In genomic region chr10:5573968-5574641, GRCh38 we compare ENCODE assay signal across 2 cellular contexts.
TF ChIP-seq lines count a peak whose summit lies in the region.

No MANE protein-coding gene starts in this region.

TF ChIP-seq in IMR-90, 13 proteins besides CTCF, POLR2A, EP300 and RAD21:
- TF ChIP-seq RCOR1 (IDR thresholded peaks at IDR 0.05; ENCODE audit: insufficient replicate concordance, low read length), result no peak
- TF ChIP-seq MXI1 (IDR thresholded peaks at IDR 0.05; ENCODE audit: borderline replicate concordance, low read depth, low read length), result no peak
- no peak for TF ChIP-seq MAFK (IDR thresholded peaks at IDR 0.05; ENCODE audit: low read depth, low read length)
- no peak for TF ChIP-seq ELK1 (IDR thresholded peaks at IDR 0.05; ENCODE audit: borderline replicate concordance, low read depth, low read length)
- TF ChIP-seq CHD1 (IDR thresholded peaks at IDR 0.05; ENCODE audit: low read depth, low read length), result no peak
- no peak for TF ChIP-seq SMC3 (IDR thresholded peaks at IDR 0.05; ENCODE audit: low read depth, low read length)
- no peak for TF ChIP-seq RFX5 (IDR thresholded peaks at IDR 0.05; ENCODE audit: low read depth, low read length)
- TF ChIP-seq BHLHE40 (IDR thresholded peaks at IDR 0.05; ENCODE audit: low read depth, low read length), result no peak
- TF ChIP-seq USF2 (IDR thresholded peaks at IDR 0.05; ENCODE audit: low read depth, low read length), result no peak
- no peak for TF ChIP-seq CEBPB (IDR thresholded peaks at IDR 0.05; ENCODE audit: low read depth, low read length)
- TF ChIP-seq MAZ (IDR thresholded peaks at IDR 0.05; ENCODE audit: borderline replicate concordance, low read depth, low read length), result no peak
- TF ChIP-seq FOS (IDR thresholded peaks at IDR 0.05; ENCODE audit: low read depth, low read length), result no peak
- no peak for TF ChIP-seq NFE2L2 (IDR thresholded peaks at IDR 0.05; ENCODE audit: low read depth, low read length)

TF ChIP-seq in HEK293T, 16 proteins besides CTCF, POLR2A, EP300 and RAD21:
- TF ChIP-seq FOXM1 (IDR thresholded peaks at IDR 0.05; ENCODE audit: borderline replicate concordance) (no peak), L3MBTL2 (conservative IDR thresholded peaks at IDR 0.05) (no peak), CTBP1 (IDR thresholded peaks at IDR 0.05; ENCODE audit: borderline replicate concordance) (no peak), FOXA1 (IDR thresholded peaks at IDR 0.05) (no peak), ARNT (IDR thresholded peaks at IDR 0.05) (no peak), ZNF384 (IDR thresholded peaks at IDR 0.05) (no peak), HDGF (IDR thresholded peaks at IDR 0.05; ENCODE audit: borderline replicate concordance) (no peak)
TF ChIP-seq in HEK293T: peak in this region for 0.
